ENCODE assay signal across 17 cellular contexts in the genomic region with DNA sequence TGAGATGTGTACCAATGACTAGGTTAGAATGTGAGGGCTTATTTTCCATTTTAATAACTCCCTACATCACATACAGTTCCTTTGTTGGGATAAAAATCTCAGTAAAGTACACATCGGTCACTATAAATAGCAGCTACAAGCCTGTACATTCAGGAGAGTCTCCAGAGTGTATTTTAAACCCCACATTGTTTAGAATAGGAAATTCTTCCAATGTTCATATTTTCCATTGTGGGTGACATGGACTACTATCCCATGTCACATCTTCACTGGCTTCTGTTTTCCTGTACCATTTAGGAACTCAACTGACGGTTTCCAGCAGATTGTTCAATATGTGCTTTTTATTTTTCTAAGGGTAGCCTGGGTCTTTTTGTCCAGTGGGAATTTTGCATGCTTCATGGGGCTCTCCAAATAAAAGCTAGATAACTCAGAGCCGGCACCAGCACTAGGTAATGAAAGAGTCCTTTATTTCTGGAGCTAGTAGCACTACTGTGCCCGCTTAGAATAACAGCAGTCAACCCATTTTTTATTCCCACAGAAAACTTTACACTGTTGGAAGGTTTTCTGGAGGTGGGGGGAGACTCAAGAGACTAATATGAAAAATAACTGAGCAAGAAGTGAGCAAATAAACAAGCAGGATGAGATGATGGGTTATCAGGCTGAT.
DNase-seq lines count a peak whose midpoint lies in the region; TF ChIP-seq lines count a peak whose summit lies in the region.
"Had no signal": no experiment of that assay in that cellular context is flagged by ENCODE, and none has a peak within 500 bp of the region (broad histone marks: within the 10 kb centered on the region; RNA-seq: fewer than 3 reads in every experiment).

No MANE protein-coding gene starts in this region.

- DNase-seq in NCI-H526 treated with DMSO at 0.1 percent for 48 hours (lab: John Stamatoyannopoulos, UW) (peak; percentile 93), dermis microvascular lymphatic vessel endothelial cell (ENCODE audit: low read depth in 2 of 2) (peak; percentile 63 to 71), pons (ENCODE audit: low spot score) (peak; percentile 56), uterus (no peak), NCI-H2029 treated with DMSO at 0.1 percent for 48 hours (lab: John Stamatoyannopoulos, UW) (no peak), spleen (no peak), hepatocyte (ENCODE audit: low spot score) (no peak)
- DNase-seq: CD4-positive, alpha-beta T cell; DMS79 treated with DMSO at 0.1 percent for 48 hours; KG1; NCI-H1048; NCI-H146; NCI-H345; NCI-H82; Right ventricle myocardium superior had no signal

- TF ChIP-seq CTCF in uterus (IDR thresholded peaks at IDR 0.05) (no peak), spleen (IDR thresholded peaks at IDR 0.05 in 8 of 11, conservative IDR thresholded peaks at IDR 0.05 in 3 of 11) (no peak), hepatocyte (IDR thresholded peaks at IDR 0.05; ENCODE audit: poor library complexity) (no peak)

- peak overlapping the region; percentile 30 to 49 for H3K27ac ChIP-seq in uterus
- no peak overlapping the region for H3K27ac ChIP-seq in spleen
- no peak overlapping the region for H3K27ac ChIP-seq in hepatocyte
- H3K27ac ChIP-seq: HL-60 had no signal

- no peaks in the 10 kb centered on the region for H4K20me1 ChIP-seq in hepatocyte (ENCODE audit: insufficient read depth, poor library complexity, severe bottlenecking)

- H2AFZ ChIP-seq in hepatocyte = no peak overlapping the region
- H2AFZ ChIP-seq: GM23338 had no signal

- H3K36me3 ChIP-seq in uterus (no peaks in the 10 kb centered on the region), spleen (no peaks in the 10 kb centered on the region), hepatocyte (replicated peaks; ENCODE audit: insufficient read depth, low read depth) (no peaks in the 10 kb centered on the region)

- TF ChIP-seq POLR2A in uterus (IDR thresholded peaks at IDR 0.05) (no peak), spleen (IDR thresholded peaks at IDR 0.05) (no peak)

- H3K4me1 ChIP-seq in uterus = peaks cover 0 to 12% of the 10 kb centered on the region in 2 donors
- H3K4me1 ChIP-seq in spleen = no peaks in the 10 kb centered on the region
- peaks cover 27% of the 10 kb centered on the region for H3K4me1 ChIP-seq in hepatocyte (ENCODE audit: insufficient read depth)

- H3K27me3 ChIP-seq in uterus (no peaks in the 10 kb centered on the region), spleen (replicated peaks in 1 of 7) (no peaks in the 10 kb centered on the region), hepatocyte (no peaks in the 10 kb centered on the region)

- H3K9me2 ChIP-seq in hepatocyte (replicated peaks; ENCODE audit: insufficient read depth) = no peaks in the 10 kb centered on the region

- intact Hi-C loops in uterus (cut with DNase I; ENCODE audit: low total_unique reads) (no loop called here), spleen (cut with DNase I; ENCODE audit: low total_unique reads) (no loop called here)

- WGBS in spleen, 5 donors = 81 to 91% (median 89%) methylated on average over 4 of the region's 4 CpGs
- 76% methylated on average over 4 of the region's 4 CpGs for WGBS in hepatocyte (ENCODE audit: low lambda C conversion rate, missing lambda C conversion rate)

- H3K9me3 ChIP-seq in uterus (no peaks in the 10 kb centered on the region), spleen (no peaks in the 10 kb centered on the region), hepatocyte (ENCODE audit: low read depth) (no peaks in the 10 kb centered on the region)

- no peak overlapping the region for H3K4me3 ChIP-seq in uterus
- H3K4me3 ChIP-seq in spleen = no peak overlapping the region
- H3K4me3 ChIP-seq in hepatocyte = no peak overlapping the region
- H3K4me3 ChIP-seq: GM23338 had no signal

- no peak overlapping the region for H3K4me2 ChIP-seq in hepatocyte
- H3K4me2 ChIP-seq: GM23338 had no signal

- peaks cover 7% of the 10 kb centered on the region for H3K79me2 ChIP-seq in hepatocyte

Comparison
In these comparisons a context has a peak if more than half of its experiments do, and no peak if none do; other contexts are left out.
1. DNase-seq: peak in NCI-H526 treated with DMSO at 0.1 percent for 48 hours (single experiment), dermis microvascular lymphatic vessel endothelial cell (2 of 2) and pons (single experiment); none in uterus (0 of 2), NCI-H2029 treated with DMSO at 0.1 percent for 48 hours (single experiment), spleen (single experiment) and hepatocyte (single experiment).
2. H3K27ac ChIP-seq: peak in uterus (2 of 2); none in spleen (0 of 8) and hepatocyte (single experiment).